Comparison of ENCODE assay signal across 8 cellular contexts in the genomic region with DNA sequence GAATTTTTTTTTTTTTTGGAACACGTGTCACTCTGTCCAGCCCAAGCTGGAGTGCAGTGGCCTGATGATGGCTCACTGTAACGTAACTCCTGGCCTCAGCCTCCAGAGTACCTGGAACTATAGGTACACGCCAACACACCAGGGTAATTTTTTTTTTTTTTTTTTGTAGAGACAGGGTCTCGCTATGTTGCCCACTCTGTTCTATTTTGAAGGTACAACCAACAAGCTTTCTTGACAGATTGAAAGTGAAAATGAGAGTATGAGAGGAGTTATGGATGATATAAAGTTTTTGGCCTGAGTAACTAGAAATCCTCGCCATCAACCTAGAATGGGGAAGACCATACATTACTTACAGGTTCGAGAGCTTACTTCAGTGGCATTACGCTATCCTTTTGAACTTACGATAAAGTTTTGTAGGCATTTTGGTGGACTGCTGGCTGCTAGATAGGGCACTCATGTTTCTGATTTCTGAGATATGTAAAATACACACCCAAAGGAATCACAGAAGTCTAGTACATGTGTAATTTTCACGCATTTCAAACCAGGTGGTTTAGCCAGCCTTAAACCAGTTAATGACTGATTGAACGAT. TPM values are rescaled to one million over a fixed set of nuclear protein-coding genes. Genes with fewer than 3 reads are reported as not detected.
DNase-seq lines count a peak whose midpoint lies in the region; TF ChIP-seq lines count a peak whose summit lies in the region.

No MANE protein-coding gene starts in this region.

- H3K4me1 ChIP-seq in HEK293 (ENCODE audit: control insufficient read depth, insufficient read depth, low read length): no peaks in the 10 kb centered on the region; the same call in 1 of the 2 replicates
- H3K4me1 ChIP-seq in mononuclear cell (ENCODE audit: insufficient read depth, low read length): peaks cover 32% of the 10 kb centered on the region

- TF ChIP-seq CTCF in HEK293 (tag by site-specific recombination; IDR thresholded peaks at IDR 0.05): no peak

- no peak overlapping the region for H3K27ac ChIP-seq in HEK293 (ENCODE audit: extremely low read depth, low read depth, low read length)

- no peaks in the 10 kb centered on the region for H3K9me3 ChIP-seq in HEK293 (ENCODE audit: control insufficient read depth, insufficient read depth, low read depth, low read length)
- H3K9me3 ChIP-seq in mononuclear cell (ENCODE audit: low read depth, low read length): no peaks in the 10 kb centered on the region

- no peaks in the 10 kb centered on the region; a peak in 1 of 3 replicates for H3K36me3 ChIP-seq in HEK293 (ENCODE audit: control insufficient read depth in 2 of 2, insufficient read depth in 1 of 2, low read length in 2 of 2)

- peak; percentile 30 for DNase-seq in SKM-1 (lab: John Stamatoyannopoulos, UW; ENCODE audit: unreplicated experiment)
- no peak for DNase-seq in SKM-1 treated with dmso at 0.1 percent for 144 hours (lab: John Stamatoyannopoulos, UW; ENCODE audit: unreplicated experiment)
- DNase-seq in NCI-H526 treated with DMSO at 0.1 percent for 48 hours (lab: John Stamatoyannopoulos, UW): peak; percentile 15
- DNase-seq in central memory CD4-positive, alpha-beta T cell: peak; percentile 39
- no peak for DNase-seq in NCI-H345 treated with DMSO at 0.1 percent for 48 hours (lab: John Stamatoyannopoulos, UW; ENCODE audit: unreplicated experiment)
- no peak for DNase-seq in dedifferentiated amniotic fluid mesenchymal stem cell (ENCODE audit: extremely low spot score)

- H3K4me3 ChIP-seq in HEK293 (ENCODE audit: low read depth, low read length) (peak overlapping the region; percentile 98), mononuclear cell (ENCODE audit: low read length) (peak overlapping the region; percentile 96)

- POLR2A ChIA-PET in HEK293 (lab: Yijun Ruan, JAX): interaction anchor here (0.9 to 3.2 kb wide), 3 partner anchors 17 to 124 kb away, joined by 3 to 22 read pairs (median 6); a partner anchor contains a TSS

- no peaks in the 10 kb centered on the region for H3K27me3 ChIP-seq in mononuclear cell (ENCODE audit: insufficient read depth, low read length)

- CTCF ChIA-PET in HEK293 (lab: Yijun Ruan, JAX): interaction anchor here (0.6 kb wide), 1 partner anchor 1721 kb away, joined by 6 read pairs; no protein-coding TSS in a partner anchor

TF ChIP-seq in HEK293, 187 proteins besides CTCF, POLR2A, EP300 and RAD21:
- TF ChIP-seq PRDM1 (tag by site-specific recombination; IDR thresholded peaks at IDR 0.05) (peak; percentile 29; the same call in 1 of the 2 replicates), ZIC2 (tag by site-specific recombination; IDR thresholded peaks at IDR 0.05) (no peak), ZNF202 (tag by site-specific recombination; IDR thresholded peaks at IDR 0.05; ENCODE audit: borderline replicate concordance) (no peak), ZNF629 (tag by site-specific recombination; IDR thresholded peaks at IDR 0.05) (no peak), ZSCAN16 (tag by site-specific recombination; IDR thresholded peaks at IDR 0.05) (no peak), ZNF366 (tag by site-specific recombination; conservative IDR thresholded peaks at IDR 0.05) (0 out of 2 replicates have a peak, but pooled peaks have one; percentile 14), TCF7L2 (IDR thresholded peaks at IDR 0.05; ENCODE audit: borderline replicate concordance, low read depth, low read length) (no peak), ZNF24 (tag by site-specific recombination; IDR thresholded peaks at IDR 0.05) (no peak), ZNF311 (tag by site-specific recombination; IDR thresholded peaks at IDR 0.05; ENCODE audit: borderline replicate concordance) (no peak), ZBTB20 (tag by site-specific recombination; IDR thresholded peaks at IDR 0.05) (0 out of 2 replicates have a peak, but pooled peaks have one; percentile 14), ZNF600 (tag by site-specific recombination; IDR thresholded peaks at IDR 0.05) (peak; percentile 84), ZNF335 (tag by site-specific recombination; conservative IDR thresholded peaks at IDR 0.05) (peak; percentile 77), SALL2 (tag by site-specific recombination; IDR thresholded peaks at IDR 0.05; ENCODE audit: borderline replicate concordance) (no peak), GLIS1 (tag by site-specific recombination; IDR thresholded peaks at IDR 0.05) (no peak)
- TF ChIP-seq, protein P1, sequence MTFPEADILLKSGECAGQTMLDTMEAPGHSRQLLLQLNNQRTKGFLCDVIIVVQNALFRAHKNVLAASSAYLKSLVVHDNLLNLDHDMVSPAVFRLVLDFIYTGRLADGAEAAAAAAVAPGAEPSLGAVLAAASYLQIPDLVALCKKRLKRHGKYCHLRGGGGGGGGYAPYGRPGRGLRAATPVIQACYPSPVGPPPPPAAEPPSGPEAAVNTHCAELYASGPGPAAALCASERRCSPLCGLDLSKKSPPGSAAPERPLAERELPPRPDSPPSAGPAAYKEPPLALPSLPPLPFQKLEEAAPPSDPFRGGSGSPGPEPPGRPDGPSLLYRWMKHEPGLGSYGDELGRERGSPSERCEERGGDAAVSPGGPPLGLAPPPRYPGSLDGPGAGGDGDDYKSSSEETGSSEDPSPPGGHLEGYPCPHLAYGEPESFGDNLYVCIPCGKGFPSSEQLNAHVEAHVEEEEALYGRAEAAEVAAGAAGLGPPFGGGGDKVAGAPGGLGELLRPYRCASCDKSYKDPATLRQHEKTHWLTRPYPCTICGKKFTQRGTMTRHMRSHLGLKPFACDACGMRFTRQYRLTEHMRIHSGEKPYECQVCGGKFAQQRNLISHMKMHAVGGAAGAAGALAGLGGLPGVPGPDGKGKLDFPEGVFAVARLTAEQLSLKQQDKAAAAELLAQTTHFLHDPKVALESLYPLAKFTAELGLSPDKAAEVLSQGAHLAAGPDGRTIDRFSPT (tag by site-specific recombination; IDR thresholded peaks at IDR 0.05): no peak
- TF ChIP-seq, protein P2, sequence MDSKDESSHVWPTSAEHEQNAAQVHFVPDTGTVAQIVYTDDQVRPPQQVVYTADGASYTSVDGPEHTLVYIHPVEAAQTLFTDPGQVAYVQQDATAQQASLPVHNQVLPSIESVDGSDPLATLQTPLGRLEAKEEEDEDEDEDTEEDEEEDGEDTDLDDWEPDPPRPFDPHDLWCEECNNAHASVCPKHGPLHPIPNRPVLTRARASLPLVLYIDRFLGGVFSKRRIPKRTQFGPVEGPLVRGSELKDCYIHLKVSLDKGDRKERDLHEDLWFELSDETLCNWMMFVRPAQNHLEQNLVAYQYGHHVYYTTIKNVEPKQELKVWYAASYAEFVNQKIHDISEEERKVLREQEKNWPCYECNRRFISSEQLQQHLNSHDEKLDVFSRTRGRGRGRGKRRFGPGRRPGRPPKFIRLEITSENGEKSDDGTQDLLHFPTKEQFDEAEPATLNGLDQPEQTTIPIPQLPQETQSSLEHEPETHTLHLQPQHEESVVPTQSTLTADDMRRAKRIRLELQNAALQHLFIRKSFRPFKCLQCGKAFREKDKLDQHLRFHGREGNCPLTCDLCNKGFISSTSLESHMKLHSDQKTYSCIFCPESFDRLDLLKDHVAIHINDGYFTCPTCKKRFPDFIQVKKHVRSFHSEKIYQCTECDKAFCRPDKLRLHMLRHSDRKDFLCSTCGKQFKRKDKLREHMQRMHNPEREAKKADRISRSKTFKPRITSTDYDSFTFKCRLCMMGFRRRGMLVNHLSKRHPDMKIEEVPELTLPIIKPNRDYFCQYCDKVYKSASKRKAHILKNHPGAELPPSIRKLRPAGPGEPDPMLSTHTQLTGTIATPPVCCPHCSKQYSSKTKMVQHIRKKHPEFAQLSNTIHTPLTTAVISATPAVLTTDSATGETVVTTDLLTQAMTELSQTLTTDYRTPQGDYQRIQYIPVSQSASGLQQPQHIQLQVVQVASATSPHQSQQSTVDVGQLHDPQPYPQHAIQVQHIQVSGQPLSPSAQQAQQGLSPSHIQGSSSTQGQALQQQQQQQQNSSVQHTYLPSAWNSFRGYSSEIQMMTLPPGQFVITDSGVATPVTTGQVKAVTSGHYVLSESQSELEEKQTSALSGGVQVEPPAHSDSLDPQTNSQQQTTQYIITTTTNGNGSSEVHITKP (tag by site-specific recombination; IDR thresholded peaks at IDR 0.05): peak; percentile 49; the same call in 1 of the 2 replicates
- TF ChIP-seq, protein P3, sequence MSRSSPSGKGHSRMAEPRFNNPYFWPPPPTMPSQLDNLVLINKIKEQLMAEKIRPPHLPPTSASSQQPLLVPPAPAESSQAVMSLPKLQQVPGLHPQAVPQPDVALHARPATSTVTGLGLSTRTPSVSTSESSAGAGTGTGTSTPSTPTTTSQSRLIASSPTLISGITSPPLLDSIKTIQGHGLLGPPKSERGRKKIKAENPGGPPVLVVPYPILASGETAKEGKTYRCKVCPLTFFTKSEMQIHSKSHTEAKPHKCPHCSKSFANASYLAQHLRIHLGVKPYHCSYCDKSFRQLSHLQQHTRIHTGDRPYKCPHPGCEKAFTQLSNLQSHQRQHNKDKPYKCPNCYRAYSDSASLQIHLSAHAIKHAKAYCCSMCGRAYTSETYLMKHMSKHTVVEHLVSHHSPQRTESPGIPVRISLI (tag by site-specific recombination; IDR thresholded peaks at IDR 0.05): peak; percentile 79
TF ChIP-seq in HEK293: peak in this region for 7.

RNA-seq across cellular contexts. Expression of a gene that starts 0.8 kb away (rescaled TPM):
- total RNA-seq in mononuclear cell: 463 TPM

Comparison
In these comparisons a context has a peak if more than half of its experiments do, and no peak if none do; other contexts are left out.
1. DNase-seq: peak in SKM-1 (single experiment), NCI-H526 treated with DMSO at 0.1 percent for 48 hours (single experiment) and central memory CD4-positive, alpha-beta T cell (single experiment); none in SKM-1 treated with dmso at 0.1 percent for 144 hours (single experiment), NCI-H345 treated with DMSO at 0.1 percent for 48 hours (single experiment) and dedifferentiated amniotic fluid mesenchymal stem cell (single experiment).